ENCODE assay signal across 8 cellular contexts in genomic region chr6:28251648-28252506, GRCh38. TPM values are rescaled to one million over a fixed set of nuclear protein-coding genes. Genes with fewer than 3 reads are reported as not detected.
A peak's percentile ranks its signal among the peaks of the same experiment; 100 is the strongest.
DNase-seq lines count a peak whose midpoint lies in the region; ATAC-seq and TF ChIP-seq lines count a peak whose summit lies in the region.

Gene ZKSCAN4 (minus strand): TSS chr6:28252269. CDS start chr6:28251980, 289 bp downstream.

- CTCF ChIA-PET in RWPE1 (lab: Yijun Ruan, JAX): no interaction called here

- peak within 1 kb of the TSS; percentile 63 for H3K27ac ChIP-seq in RWPE1

- DNase-seq in DMS 273 treated with DMSO at 0.1 percent for 48 hours (lab: John Stamatoyannopoulos, UW) (peak; percentile 70), LNCaP clone FGC (ENCODE audit: low read depth) (peak; percentile 87), RWPE1 (ENCODE audit: low spot score) (peak; percentile 84), fibroblast of villous mesenchyme (ENCODE audit: low read depth) (peak; percentile 90), nephron progenitor cell (peak; percentile 73)
- DNase-seq in activated T-helper 2 cell treated with anti-CD3 and anti-CD28 coated beads, Interferon-gamma antibody, Interleukin-2, Interleukin-4, amounts not matched to agents 10 μg/mL and 5 μg/mL and 100 μg/mL, durations not matched to agents 14 hours and 24 hours and 36 hours (ENCODE audit: low spot score): peak; percentile 67
- peak; percentile 85 for DNase-seq in stimulated activated naive CD8-positive, alpha-beta T cell treated with anti-CD3 and anti-CD28 coated beads, Interleukin-15, Interleukin-2, amounts not matched to agents 100 U/mL and 50 U/mL, for 24 hours

- ATAC-seq in GM21576 (IDR thresholded peaks at IDR 0.05; ENCODE audit: unreplicated experiment): peak; percentile 73
- ATAC-seq in stimulated activated naive CD8-positive, alpha-beta T cell treated with anti-CD3 and anti-CD28 coated beads, Interleukin-15, Interleukin-2, amounts not matched to agents 100 U/mL and 50 U/mL, for 24 hours: peak; percentile 85

- H3K36me3 Mint-ChIP-seq in activated T-helper 2 cell treated with anti-CD3 and anti-CD28 coated beads, Interferon-gamma antibody, Interleukin-2, Interleukin-4, amounts not matched to agents 10 μg/mL and 5 μg/mL and 100 μg/mL, durations not matched to agents 14 hours and 24 hours and 36 hours (ENCODE audit: low read depth): peaks cover 27% of the 10 kb centered on the region
- peaks cover 15% of the 10 kb centered on the region for H3K36me3 Mint-ChIP-seq in nephron progenitor cell (ENCODE audit: low read depth)

- TF ChIP-seq CTCF in LNCaP clone FGC (IDR thresholded peaks at IDR 0.05; ENCODE audit: control insufficient read depth, extremely low read depth, insufficient read depth): no peak
- TF ChIP-seq CTCF in RWPE1 (conservative IDR thresholded peaks at IDR 0.05; ENCODE audit: low read depth): no peak
- TF ChIP-seq CTCF in fibroblast of villous mesenchyme (IDR thresholded peaks at IDR 0.05; ENCODE audit: insufficient read depth, low read depth, low read length): no peak
- TF ChIP-seq CTCF in nephron progenitor cell (IDR thresholded peaks at IDR 0.05): no peak

- H3K4me1 Mint-ChIP-seq in activated T-helper 2 cell treated with anti-CD3 and anti-CD28 coated beads, Interferon-gamma antibody, Interleukin-2, Interleukin-4, amounts not matched to agents 10 μg/mL and 5 μg/mL and 100 μg/mL, durations not matched to agents 14 hours and 24 hours and 36 hours (ENCODE audit: low read depth): peaks cover 13% of the 10 kb centered on the region
- H3K4me1 Mint-ChIP-seq in nephron progenitor cell: peaks cover 24% of the 10 kb centered on the region

- no peaks in the 10 kb centered on the region for H3K27me3 Mint-ChIP-seq in activated T-helper 2 cell treated with anti-CD3 and anti-CD28 coated beads, Interferon-gamma antibody, Interleukin-2, Interleukin-4, amounts not matched to agents 10 μg/mL and 5 μg/mL and 100 μg/mL, durations not matched to agents 14 hours and 24 hours and 36 hours (ENCODE audit: low read depth)
- H3K27me3 Mint-ChIP-seq in nephron progenitor cell (ENCODE audit: low read depth, poor library complexity): no peaks in the 10 kb centered on the region

- H3K9me3 Mint-ChIP-seq in activated T-helper 2 cell treated with anti-CD3 and anti-CD28 coated beads, Interferon-gamma antibody, Interleukin-2, Interleukin-4, amounts not matched to agents 10 μg/mL and 5 μg/mL and 100 μg/mL, durations not matched to agents 14 hours and 24 hours and 36 hours: no peaks in the 10 kb centered on the region
- no peaks in the 10 kb centered on the region for H3K9me3 Mint-ChIP-seq in nephron progenitor cell

- H3K27ac Mint-ChIP-seq in activated T-helper 2 cell treated with anti-CD3 and anti-CD28 coated beads, Interferon-gamma antibody, Interleukin-2, Interleukin-4, amounts not matched to agents 10 μg/mL and 5 μg/mL and 100 μg/mL, durations not matched to agents 14 hours and 24 hours and 36 hours: peak within 1 kb of the TSS; percentile 78
- H3K27ac Mint-ChIP-seq in nephron progenitor cell: peak within 1 kb of the TSS; percentile 85

- POLR2A ChIA-PET in RWPE1 (lab: Yijun Ruan, JAX; ENCODE audit: low non-redundant PET): interaction anchor here (0.7 to 1.1 kb wide), 2 partner anchors 15 to 128 kb away, joined by 4 to 5 read pairs; partner anchors contain the start of genes ZSCAN16 and ZSCAN26

- peak within 1 kb of the TSS; percentile 89 for H3K4me3 ChIP-seq in LNCaP clone FGC (ENCODE audit: low read depth, low read length)
- peak within 1 kb of the TSS; percentile 71 for H3K4me3 ChIP-seq in fibroblast of villous mesenchyme (ENCODE audit: low read depth, low read length)

- intact Hi-C loops in activated T-helper 2 cell treated with anti-CD3 and anti-CD28 coated beads, Interferon-gamma antibody, Interleukin-2, Interleukin-4, amounts not matched to agents 10 μg/mL and 5 μg/mL and 100 μg/mL, durations not matched to agents 14 hours and 24 hours and 36 hours (cut with micrococcal nuclease): loop anchor here (1.0 to 2.0 kb wide), 5 partner anchors 15 to 115 kb away; partner anchors contain the start of genes PGBD1, ZSCAN26 and ZSCAN9

- H3K4me3 Mint-ChIP-seq in activated T-helper 2 cell treated with anti-CD3 and anti-CD28 coated beads, Interferon-gamma antibody, Interleukin-2, Interleukin-4, amounts not matched to agents 10 μg/mL and 5 μg/mL and 100 μg/mL, durations not matched to agents 14 hours and 24 hours and 36 hours (ENCODE audit: low read depth): peak within 1 kb of the TSS; percentile 98
- H3K4me3 Mint-ChIP-seq in nephron progenitor cell: peak within 1 kb of the TSS; percentile 99

RNA-seq across cellular contexts. Expression of gene ZKSCAN4, which starts in this region (rescaled TPM):
- total RNA-seq in activated T-helper 2 cell treated with anti-CD3 and anti-CD28 coated beads, Interferon-gamma antibody, Interleukin-2, Interleukin-4, amounts not matched to agents 10 μg/mL and 5 μg/mL and 100 μg/mL, durations not matched to agents 14 hours and 24 hours and 36 hours: 4.6 and 5.0 TPM in 2 replicates
- total RNA-seq in fibroblast of villous mesenchyme: 5.2 and 5.5 TPM in 2 replicates

Comparison
In these comparisons a context has a peak if more than half of its experiments do, and no peak if none do; other contexts are left out.
1. Peak in every context shown above with its lines: DNase-seq, ATAC-seq, H3K4me3 ChIP-seq and H3K27ac ChIP-seq.